8 cellular contexts compared by ENCODE assay signal in the genomic region with DNA sequence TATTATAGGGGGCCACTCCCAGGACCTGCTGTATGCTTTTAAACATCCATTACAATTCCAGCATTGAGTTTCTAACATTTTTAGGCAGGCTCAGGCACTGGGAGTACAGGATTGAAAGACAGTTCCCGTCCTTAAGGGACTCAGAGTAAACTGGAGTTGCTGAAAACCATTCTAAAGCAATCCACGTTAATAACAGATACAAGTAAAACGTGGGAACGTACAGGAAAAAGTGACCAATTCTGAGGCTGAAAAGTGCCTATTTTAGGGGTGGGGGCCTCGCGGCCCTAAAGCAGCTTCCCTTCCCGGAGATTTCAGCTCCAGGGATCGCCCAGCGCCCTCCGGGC. TPM values are rescaled to one million over a fixed set of nuclear protein-coding genes. Genes with fewer than 3 reads are reported as not detected.
DNase-seq lines count a peak whose midpoint lies in the region; ATAC-seq and TF ChIP-seq lines count a peak whose summit lies in the region.

No MANE protein-coding gene starts in this region.

- TF ChIP-seq POLR2A in body of pancreas (IDR thresholded peaks at IDR 0.05) (no peak), upper lobe of left lung (IDR thresholded peaks at IDR 0.05) (no peak)

- peak overlapping the region; percentile 87 to 100 (median 95) for H3K27ac ChIP-seq in body of pancreas
- peak overlapping the region; percentile 98 for H3K27ac ChIP-seq in lower lobe of right lung
- H3K27ac ChIP-seq in upper lobe of left lung = peak overlapping the region; percentile 95 to 98 (median 96)

- no peaks in the 10 kb centered on the region for H3K9me3 ChIP-seq in body of pancreas
- no peaks in the 10 kb centered on the region for H3K9me3 ChIP-seq in lower lobe of right lung
- no peaks in the 10 kb centered on the region for H3K9me3 ChIP-seq in upper lobe of left lung

- DNase-seq in Right ventricle myocardium superior (no peak), cardiac septum (ENCODE audit: low spot score) (no peak), body of pancreas (no peak), lower lobe of right lung (no peak), upper lobe of left lung (no peak), HuH-7.5 (ENCODE audit: low spot score) (no peak), KG1 (lab: John Stamatoyannopoulos, UW) (no peak), iPS-NIHi7 (ENCODE audit: extremely low spot score) (no peak)

- H3K4me3 ChIP-seq in body of pancreas (peak overlapping the region; percentile 43 to 91), lower lobe of right lung (peak overlapping the region; percentile 89), upper lobe of left lung (peak overlapping the region; percentile 36 to 99 (median 97))

- intact Hi-C loops in Right ventricle myocardium superior (cut with DNase I) = no loop called here
- intact Hi-C loops in cardiac septum (cut with DNase I) = loop anchor here (1.0 to 5.0 kb wide), 4 partner anchors 20 to 941 kb away; a partner anchor contains a TSS
- intact Hi-C loops in body of pancreas (cut with DNase I) = no loop called here
- intact Hi-C loops in lower lobe of right lung (cut with DNase I) = no loop called here

- H3K4me1 ChIP-seq in body of pancreas (peaks cover 30% of the 10 kb centered on the region), lower lobe of right lung (peaks cover 16% of the 10 kb centered on the region), upper lobe of left lung (peaks cover 6 to 20% (median 8%) of the 10 kb centered on the region in 4 donors)

- 0% methylated on average over 10 of the region's 10 CpGs for WGBS in body of pancreas, 2 donors
- WGBS in upper lobe of left lung, 2 donors = 1% methylated on average over 10 of the region's 10 CpGs

- ATAC-seq in Right ventricle myocardium superior (ENCODE audit: poor library complexity) (peak; percentile 1), body of pancreas (no peak), lower lobe of right lung (no peak), upper lobe of left lung (ENCODE audit: low FRiP score in 2 of 2) (no peak)

- no peak for TF ChIP-seq EP300 in upper lobe of left lung (IDR thresholded peaks at IDR 0.05)

- H3K36me3 ChIP-seq in body of pancreas (replicated peaks in 1 of 2; ENCODE audit: insufficient read depth in 1 of 2, low read depth in 2 of 2) = no peaks in the 10 kb centered on the region
- no peaks in the 10 kb centered on the region for H3K36me3 ChIP-seq in lower lobe of right lung
- H3K36me3 ChIP-seq in upper lobe of left lung = no peaks in the 10 kb centered on the region

- no peaks in the 10 kb centered on the region for H3K27me3 ChIP-seq in body of pancreas
- H3K27me3 ChIP-seq in lower lobe of right lung (ENCODE audit: low read depth) = no peaks in the 10 kb centered on the region
- H3K27me3 ChIP-seq in upper lobe of left lung = no peaks in the 10 kb centered on the region

- TF ChIP-seq CTCF in body of pancreas (IDR thresholded peaks at IDR 0.05) = no peak
- no peak for TF ChIP-seq CTCF in lower lobe of right lung (IDR thresholded peaks at IDR 0.05)
- TF ChIP-seq CTCF in upper lobe of left lung (IDR thresholded peaks at IDR 0.05) = no peak

RNA-seq across cellular contexts. Expression of a gene that starts 0.3 kb away (rescaled TPM):
- total RNA-seq in Right ventricle myocardium superior = 12.8 TPM
- total RNA-seq in cardiac septum = 20.0 TPM
- total RNA-seq in body of pancreas = 10 to 100 TPM in 1 of 2 donors, 1 to 10 TPM in 1; 7.9 to 13.2 TPM
- total RNA-seq in lower lobe of right lung = 35.3 TPM
- 10 to 100 TPM; 17.6 to 55.5 (median 27.9) TPM for total RNA-seq in upper lobe of left lung
